24 cellular contexts compared by ENCODE assay signal in genomic region chr16:86643661-86644060, GRCh38.
"Had no signal": no experiment of that assay in that cellular context is flagged by ENCODE, and none has a peak within 500 bp of the region (broad histone marks: within the 10 kb centered on the region; RNA-seq: fewer than 3 reads in every experiment).

No MANE protein-coding gene starts in this region.

- H3K27me3 ChIP-seq: gastrocnemius medialis had no signal

- ATAC-seq: foreskin keratinocyte; gastrocnemius medialis; heart right ventricle; left cardiac atrium; left lung; left ventricle myocardium superior; lower lobe of right lung; mucosa of descending colon; naive thymus-derived CD8-positive, alpha-beta T cell had no signal

- H3K4me1 ChIP-seq: esophagus muscularis mucosa, foreskin keratinocyte, gastrocnemius medialis, heart right ventricle, left lung, lower lobe of right lung had no signal

- H3K36me3 ChIP-seq: esophagus muscularis mucosa, gastrocnemius medialis, heart right ventricle, left lung, lower lobe of right lung had no signal

- DNase-seq: dermis blood vessel endothelial cell; dorsolateral prefrontal cortex; effector CD4-positive, alpha-beta T cell; effector memory CD4-positive, alpha-beta T cell; foreskin keratinocyte; gastrocnemius medialis; glutamatergic neuron; head of caudate nucleus; heart right ventricle; hippocampal formation; left cardiac atrium; left lung; left ventricle myocardium superior; lower lobe of right lung; mesenchymal stem cell; mucosa of descending colon; naive B cell; naive thymus-derived CD8-positive, alpha-beta T cell had no signal

- H3K9me3 ChIP-seq: gastrocnemius medialis, mucosa of descending colon had no signal

- FAIRE-seq: colon, endothelial cell of umbilical vein, islet of Langerhans, keratinocyte had no signal

- H3K27ac ChIP-seq: coronary artery, dorsolateral prefrontal cortex, esophagus muscularis mucosa, foreskin keratinocyte, gastrocnemius medialis, heart right ventricle, left lung, lower lobe of right lung had no signal

- H3K4me3 ChIP-seq: coronary artery, dorsolateral prefrontal cortex, esophagus muscularis mucosa, gastrocnemius medialis, heart right ventricle, left lung, lower lobe of right lung, mucosa of descending colon had no signal
